Comparison of ENCODE assay signal across 16 cellular contexts in the genomic region with DNA sequence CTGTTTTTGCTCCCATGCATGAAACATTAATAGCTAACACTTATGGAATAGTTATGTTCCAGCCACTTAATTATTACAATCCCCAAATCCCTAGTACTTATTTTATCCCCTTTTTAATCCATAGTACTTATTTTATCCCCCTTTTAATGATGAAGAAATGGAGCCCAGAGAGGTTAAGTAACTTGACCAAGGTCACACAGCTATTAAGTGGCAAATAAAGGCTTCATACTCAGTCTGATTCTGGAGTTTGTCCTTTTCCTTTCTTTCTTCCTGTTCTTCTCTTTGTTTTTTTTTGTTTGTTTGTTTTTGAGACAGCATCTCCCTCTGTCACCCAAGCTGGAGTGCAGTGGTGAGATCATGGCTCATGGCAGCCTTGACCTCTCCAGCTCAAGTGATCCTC. TPM values are rescaled to one million over a fixed set of nuclear protein-coding genes. Genes with fewer than 3 reads are reported as not detected.
A peak's percentile ranks its signal among the peaks of the same experiment; 100 is the strongest.
DNase-seq lines count a peak whose midpoint lies in the region; ATAC-seq and TF ChIP-seq lines count a peak whose summit lies in the region.
"Had no signal": no experiment of that assay in that cellular context is flagged by ENCODE, and none has a peak within 500 bp of the region (broad histone marks: within the 10 kb centered on the region; RNA-seq: fewer than 3 reads in every experiment).

No MANE protein-coding gene starts in this region.

- in situ Hi-C loops in GM13977 (cut with MboI; ENCODE audit: low pct_unique_long_range_greater_than_20kb, low sequenced_read_pairs, unreplicated experiment), result no loop called here

- intact Hi-C loops in Calu3 (cut with micrococcal nuclease; ENCODE audit: unreplicated experiment), result no loop called here
- intact Hi-C loops in activated T-helper 2 cell treated with anti-CD3 and anti-CD28 coated beads, Interferon-gamma antibody, Interleukin-2, Interleukin-4, amounts not matched to agents 10 μg/mL and 5 μg/mL and 100 μg/mL, durations not matched to agents 14 hours and 24 hours and 36 hours (cut with micrococcal nuclease), result no loop called here

- no peak for ATAC-seq in activated CD8-positive, alpha-beta memory T cell treated with anti-CD3 and anti-CD28 coated beads, Interleukin-2, amount 10 ng/mL, durations not matched to agents 7 days and 5 days
- ATAC-seq in natural killer cell treated with Interleukin-12 subunit alpha and Interleukin-12 subunit beta and Interleukin-15 and Interleukin-18, amount 100 ng/mL, for 72 hours, result no peak
- ATAC-seq in GM19328 (IDR thresholded peaks at IDR 0.05; ENCODE audit: unreplicated experiment), result no peak

- CTCF ChIA-PET in activated CD8-positive, alpha-beta memory T cell treated with anti-CD3 and anti-CD28 coated beads, Interleukin-2, amount 10 ng/mL, durations not matched to agents 7 days and 5 days (lab: Charles Lee), result interaction anchor here (0.6 to 1.6 kb wide), 2 partner anchors 14 to 54 kb away, joined by 3 read pairs; no protein-coding TSS in a partner anchor
- CTCF ChIA-PET in Calu3 (lab: Charles Lee), result no interaction called here

- DNase-seq in activated CD8-positive, alpha-beta memory T cell treated with anti-CD3 and anti-CD28 coated beads, Interleukin-2, amount 10 ng/mL, durations not matched to agents 7 days and 5 days, result no peak
- DNase-seq in activated CD8-positive, alpha-beta memory T cell treated with anti-CD3 and anti-CD28 coated beads, Interleukin-2, amount 50 U/mL, for 4 hours, result no peak
- DNase-seq in Calu3 (no peak), GM13977 (ENCODE audit: low spot score) (no peak), MV-4-11 (lab: John Stamatoyannopoulos, UW) (no peak)
- no peak for DNase-seq in activated T-helper 2 cell treated with anti-CD3 and anti-CD28 coated beads, Interferon-gamma antibody, Interleukin-2, Interleukin-4, amounts not matched to agents 10 μg/mL and 5 μg/mL and 100 μg/mL, durations not matched to agents 14 hours and 24 hours and 36 hours (ENCODE audit: low spot score)
- no peak for DNase-seq in natural killer cell treated with Interleukin-12 subunit alpha and Interleukin-12 subunit beta and Interleukin-15 and Interleukin-18, amount 100 ng/mL, for 72 hours (ENCODE audit: low spot score)
- DNase-seq: brain microvascular endothelial cell, cortex of kidney, midbrain, NCI-H2029, nucleus accumbens, SIG-M5, T-helper 9 cell had no signal

- H3K4me1 Mint-ChIP-seq in activated CD8-positive, alpha-beta memory T cell treated with anti-CD3 and anti-CD28 coated beads, Interleukin-2, amount 10 ng/mL, durations not matched to agents 7 days and 5 days, result peaks cover 24% of the 10 kb centered on the region
- peaks cover 7% of the 10 kb centered on the region for H3K4me1 Mint-ChIP-seq in Calu3 (ENCODE audit: low read depth, unreplicated experiment)
- peaks cover 13% of the 10 kb centered on the region for H3K4me1 Mint-ChIP-seq in activated T-helper 2 cell treated with anti-CD3 and anti-CD28 coated beads, Interferon-gamma antibody, Interleukin-2, Interleukin-4, amounts not matched to agents 10 μg/mL and 5 μg/mL and 100 μg/mL, durations not matched to agents 14 hours and 24 hours and 36 hours (ENCODE audit: low read depth)
- peaks cover 9 to 15% of the 10 kb centered on the region in 2 donors for H3K4me1 Mint-ChIP-seq in natural killer cell treated with Interleukin-12 subunit alpha and Interleukin-12 subunit beta and Interleukin-15 and Interleukin-18, amount 100 ng/mL, for 72 hours (ENCODE audit: low read depth in 2 of 2)

- no peak overlapping the region for H3K27ac Mint-ChIP-seq in activated CD8-positive, alpha-beta memory T cell treated with anti-CD3 and anti-CD28 coated beads, Interleukin-2, amount 10 ng/mL, durations not matched to agents 7 days and 5 days
- no peak overlapping the region for H3K27ac Mint-ChIP-seq in Calu3 (ENCODE audit: unreplicated experiment)
- H3K27ac Mint-ChIP-seq in activated T-helper 2 cell treated with anti-CD3 and anti-CD28 coated beads, Interferon-gamma antibody, Interleukin-2, Interleukin-4, amounts not matched to agents 10 μg/mL and 5 μg/mL and 100 μg/mL, durations not matched to agents 14 hours and 24 hours and 36 hours, result no peak overlapping the region
- H3K27ac Mint-ChIP-seq in natural killer cell treated with Interleukin-12 subunit alpha and Interleukin-12 subunit beta and Interleukin-15 and Interleukin-18, amount 100 ng/mL, for 72 hours, result no peak overlapping the region

- peak overlapping the region; percentile 24 for H3K4me3 Mint-ChIP-seq in activated CD8-positive, alpha-beta memory T cell treated with anti-CD3 and anti-CD28 coated beads, Interleukin-2, amount 10 ng/mL, durations not matched to agents 7 days and 5 days
- peak overlapping the region; percentile 96 for H3K4me3 Mint-ChIP-seq in Calu3 (ENCODE audit: low read depth, unreplicated experiment)
- H3K4me3 Mint-ChIP-seq in activated T-helper 2 cell treated with anti-CD3 and anti-CD28 coated beads, Interferon-gamma antibody, Interleukin-2, Interleukin-4, amounts not matched to agents 10 μg/mL and 5 μg/mL and 100 μg/mL, durations not matched to agents 14 hours and 24 hours and 36 hours (ENCODE audit: low read depth), result peak overlapping the region; percentile 92
- H3K4me3 Mint-ChIP-seq in natural killer cell treated with Interleukin-12 subunit alpha and Interleukin-12 subunit beta and Interleukin-15 and Interleukin-18, amount 100 ng/mL, for 72 hours, result peak overlapping the region; percentile 97

- no peaks in the 10 kb centered on the region for H3K9me3 Mint-ChIP-seq in activated CD8-positive, alpha-beta memory T cell treated with anti-CD3 and anti-CD28 coated beads, Interleukin-2, amount 10 ng/mL, durations not matched to agents 7 days and 5 days (ENCODE audit: low read depth)
- no peaks in the 10 kb centered on the region for H3K9me3 Mint-ChIP-seq in Calu3 (ENCODE audit: low read depth, unreplicated experiment)
- H3K9me3 Mint-ChIP-seq in activated T-helper 2 cell treated with anti-CD3 and anti-CD28 coated beads, Interferon-gamma antibody, Interleukin-2, Interleukin-4, amounts not matched to agents 10 μg/mL and 5 μg/mL and 100 μg/mL, durations not matched to agents 14 hours and 24 hours and 36 hours, result no peaks in the 10 kb centered on the region
- H3K9me3 Mint-ChIP-seq in natural killer cell treated with Interleukin-12 subunit alpha and Interleukin-12 subunit beta and Interleukin-15 and Interleukin-18, amount 100 ng/mL, for 72 hours, result no peaks in the 10 kb centered on the region

- H3K36me3 Mint-ChIP-seq in activated CD8-positive, alpha-beta memory T cell treated with anti-CD3 and anti-CD28 coated beads, Interleukin-2, amount 10 ng/mL, durations not matched to agents 7 days and 5 days, result peaks cover 5% of the 10 kb centered on the region
- peaks cover 18% of the 10 kb centered on the region for H3K36me3 Mint-ChIP-seq in Calu3 (ENCODE audit: insufficient read depth, unreplicated experiment)
- H3K36me3 Mint-ChIP-seq in activated T-helper 2 cell treated with anti-CD3 and anti-CD28 coated beads, Interferon-gamma antibody, Interleukin-2, Interleukin-4, amounts not matched to agents 10 μg/mL and 5 μg/mL and 100 μg/mL, durations not matched to agents 14 hours and 24 hours and 36 hours (ENCODE audit: low read depth), result peaks cover 13% of the 10 kb centered on the region
- H3K36me3 Mint-ChIP-seq in natural killer cell treated with Interleukin-12 subunit alpha and Interleukin-12 subunit beta and Interleukin-15 and Interleukin-18, amount 100 ng/mL, for 72 hours, result no peaks in the 10 kb centered on the region

- BruUV-seq in Calu3 (replicated peaks; lab: Mats Ljungman, UMichigan), result no TSS peak

- TF ChIP-seq CTCF in Calu3 (IDR thresholded peaks at IDR 0.05; ENCODE audit: unreplicated experiment) (no peak), GM13977 (IDR thresholded peaks at IDR 0.05; ENCODE audit: extremely low read depth, insufficient read depth, missing control alignments) (no peak)

- H3K27me3 Mint-ChIP-seq in activated CD8-positive, alpha-beta memory T cell treated with anti-CD3 and anti-CD28 coated beads, Interleukin-2, amount 10 ng/mL, durations not matched to agents 7 days and 5 days, result no peaks in the 10 kb centered on the region
- H3K27me3 Mint-ChIP-seq in Calu3 (ENCODE audit: unreplicated experiment), result no peaks in the 10 kb centered on the region
- H3K27me3 Mint-ChIP-seq in activated T-helper 2 cell treated with anti-CD3 and anti-CD28 coated beads, Interferon-gamma antibody, Interleukin-2, Interleukin-4, amounts not matched to agents 10 μg/mL and 5 μg/mL and 100 μg/mL, durations not matched to agents 14 hours and 24 hours and 36 hours (ENCODE audit: low read depth), result no peaks in the 10 kb centered on the region
- H3K27me3 Mint-ChIP-seq in natural killer cell treated with Interleukin-12 subunit alpha and Interleukin-12 subunit beta and Interleukin-15 and Interleukin-18, amount 100 ng/mL, for 72 hours, result peaks cover 0 to 4% of the 10 kb centered on the region in 2 donors

RNA-seq across cellular contexts. Expression of a gene that starts 2.2 kb away (rescaled TPM):
- total RNA-seq in activated CD8-positive, alpha-beta memory T cell treated with anti-CD3 and anti-CD28 coated beads, Interleukin-2, amount 10 ng/mL, durations not matched to agents 7 days and 5 days, result 10 to 100 TPM in 1 of 2 experiments, 1 to 10 TPM in 1; 8.1 to 10.4 TPM
- total RNA-seq in Calu3 (2022), result 9.8 and 10.0 TPM in 2 replicates
- 9.8 and 10.4 TPM in 2 replicates for total RNA-seq in activated T-helper 2 cell treated with anti-CD3 and anti-CD28 coated beads, Interferon-gamma antibody, Interleukin-2, Interleukin-4, amounts not matched to agents 10 μg/mL and 5 μg/mL and 100 μg/mL, durations not matched to agents 14 hours and 24 hours and 36 hours
- 1 to 10 TPM; 7.3 to 8.7 TPM for total RNA-seq in natural killer cell treated with Interleukin-12 subunit alpha and Interleukin-12 subunit beta and Interleukin-15 and Interleukin-18, amount 100 ng/mL, for 72 hours

RNA-seq across cellular contexts. Expression of a gene that starts 45.6 kb away (rescaled TPM):
- total RNA-seq in activated CD8-positive, alpha-beta memory T cell treated with anti-CD3 and anti-CD28 coated beads, Interleukin-2, amount 10 ng/mL, durations not matched to agents 7 days and 5 days, result not detected
- not detected in 2 replicates for total RNA-seq in Calu3 (2022)
- not detected in 2 replicates for total RNA-seq in activated T-helper 2 cell treated with anti-CD3 and anti-CD28 coated beads, Interferon-gamma antibody, Interleukin-2, Interleukin-4, amounts not matched to agents 10 μg/mL and 5 μg/mL and 100 μg/mL, durations not matched to agents 14 hours and 24 hours and 36 hours
- not detected for total RNA-seq in natural killer cell treated with Interleukin-12 subunit alpha and Interleukin-12 subunit beta and Interleukin-15 and Interleukin-18, amount 100 ng/mL, for 72 hours
- total RNA-seq: NCI-H460 had no signal

Comparison
In these comparisons a context has a peak if more than half of its experiments do, and no peak if none do; other contexts are left out.
1. H3K4me3 Mint-ChIP-seq: peak in every context shown above with its lines; median percentile 97 in natural killer cell treated with Interleukin-12 subunit alpha and Interleukin-12 subunit beta and Interleukin-15 and Interleukin-18, amount 100 ng/mL, for 72 hours; 96 in Calu3; 92 in activated T-helper 2 cell treated with anti-CD3 and anti-CD28 coated beads, Interferon-gamma antibody, Interleukin-2, Interleukin-4, amounts not matched to agents 10 μg/mL and 5 μg/mL and 100 μg/mL, durations not matched to agents 14 hours and 24 hours and 36 hours; 24 in activated CD8-positive, alpha-beta memory T cell treated with anti-CD3 and anti-CD28 coated beads, Interleukin-2, amount 10 ng/mL, durations not matched to agents 7 days and 5 days.